ENCODE assay signal across 22 cellular contexts in genomic region chr11:132704796-132705375, GRCh38.
DNase-seq lines count a peak whose midpoint lies in the region; ATAC-seq and TF ChIP-seq lines count a peak whose summit lies in the region.
"Had no signal": no experiment of that assay in that cellular context is flagged by ENCODE, and none has a peak within 500 bp of the region (broad histone marks: within the 10 kb centered on the region; RNA-seq: fewer than 3 reads in every experiment).

No MANE protein-coding gene starts in this region.

- no peaks in the 10 kb centered on the region for H3K36me3 Mint-ChIP-seq in stimulated activated effector memory CD8-positive, alpha-beta T cell treated with anti-CD3 and anti-CD28 coated beads, Interleukin-12 subunit alpha, Interleukin-12 subunit beta, amount 100 ng/mL, for 72 hours
- H3K36me3 Mint-ChIP-seq: CD4-positive, CD25-positive, alpha-beta regulatory T cell had no signal

- H3K9me3 ChIP-seq in stomach = peaks cover 0 to 33% (median 8%) of the 10 kb centered on the region in 4 donors

- no peak for TF ChIP-seq EP300 in stomach (IDR thresholded peaks at IDR 0.05)

- H3K4me3 ChIP-seq in LNCaP clone FGC (ENCODE audit: low read depth, low read length) = no peak overlapping the region
- no peak overlapping the region for H3K4me3 ChIP-seq in stomach
- H3K4me3 ChIP-seq in H7 (ENCODE audit: insufficient read depth, low read depth, low read length) = no peak overlapping the region
- H3K4me3 ChIP-seq: heart right ventricle, left ventricle myocardium inferior, smooth muscle cell had no signal

- DNase-seq in LNCaP clone FGC (ENCODE audit: low read depth) = peak; percentile 64
- DNase-seq in NCI-H774 (lab: John Stamatoyannopoulos, UW) = peak; percentile 39
- peak; percentile 65 for DNase-seq in left lobe of liver (ENCODE audit: low spot score)
- peak; percentile 32 for DNase-seq in stomach
- DNase-seq in H7 = no peak
- DNase-seq in LoVo (ENCODE audit: low spot score) = no peak
- DNase-seq in stimulated activated effector memory CD8-positive, alpha-beta T cell treated with anti-CD3 and anti-CD28 coated beads, Interleukin-12 subunit alpha, Interleukin-12 subunit beta, amount 100 ng/mL, for 72 hours (ENCODE audit: low spot score in 2 of 2) = no peak
- DNase-seq: activated CD4-positive, alpha-beta T cell treated with anti-CD3 and anti-CD28 coated beads for 4 hours; activated CD8-positive, alpha-beta memory T cell treated with anti-CD3 and anti-CD28 coated beads for 24 hours; activated effector memory CD4-positive, alpha-beta T cell treated with Interleukin-2 at 50 U/mL for 16 hours; activated naive CD8-positive, alpha-beta T cell treated with anti-CD3 and anti-CD28 coated beads for 36 hours; aorta; CD4-positive, CD25-positive, alpha-beta regulatory T cell; effector memory CD4-positive, alpha-beta T cell; heart right ventricle; left ventricle myocardium inferior; occipital lobe; PC-3; stimulated activated CD4-positive, alpha-beta T cell treated with anti-CD3 and anti-CD28 coated beads, Interleukin-1b, Interleukin-23, amount 100 ng/mL, for 48 hours; substantia nigra had no signal

- WGBS in stomach, 5 donors = 26 to 42% (median 34%) methylated on average over 5 of the region's 5 CpGs

- no peaks in the 10 kb centered on the region for H3K4me1 Mint-ChIP-seq in stimulated activated effector memory CD8-positive, alpha-beta T cell treated with anti-CD3 and anti-CD28 coated beads, Interleukin-12 subunit alpha, Interleukin-12 subunit beta, amount 100 ng/mL, for 72 hours
- H3K4me1 Mint-ChIP-seq: activated naive CD8-positive, alpha-beta T cell treated with anti-CD3 and anti-CD28 coated beads for 36 hours; CD4-positive, CD25-positive, alpha-beta regulatory T cell had no signal

- H3K27ac ChIP-seq in stomach = peak overlapping the region in 1 of 5 donors; percentile 65
- H3K27ac ChIP-seq: heart right ventricle, left ventricle myocardium inferior had no signal

- H3K27me3 ChIP-seq in stomach = no peaks in the 10 kb centered on the region
- no peaks in the 10 kb centered on the region for H3K27me3 ChIP-seq in H7 (ENCODE audit: control insufficient read depth, insufficient read depth, low read length)
- H3K27me3 ChIP-seq: heart right ventricle had no signal

- intact Hi-C loops in stomach (cut with DNase I; ENCODE audit: low total_unique reads) = no loop called here

- TF ChIP-seq CTCF in LNCaP clone FGC (IDR thresholded peaks at IDR 0.05; ENCODE audit: control insufficient read depth, extremely low read depth, insufficient read depth) (no peak), stomach (IDR thresholded peaks at IDR 0.05) (no peak)

- no peak overlapping the region for H3K4me3 Mint-ChIP-seq in stimulated activated effector memory CD8-positive, alpha-beta T cell treated with anti-CD3 and anti-CD28 coated beads, Interleukin-12 subunit alpha, Interleukin-12 subunit beta, amount 100 ng/mL, for 72 hours
- H3K4me3 Mint-ChIP-seq: activated naive CD8-positive, alpha-beta T cell treated with anti-CD3 and anti-CD28 coated beads for 36 hours; CD4-positive, CD25-positive, alpha-beta regulatory T cell had no signal

- no peak for TF ChIP-seq POLR2A in stomach (IDR thresholded peaks at IDR 0.05)

- H3K36me3 ChIP-seq in stomach (no peaks in the 10 kb centered on the region), H7 (replicated peaks; ENCODE audit: control insufficient read depth, insufficient read depth, low read length) (no peaks in the 10 kb centered on the region)
- H3K36me3 ChIP-seq: heart right ventricle, left ventricle myocardium inferior had no signal

- H3K4me1 ChIP-seq in stomach = peaks cover 0 to 8% (median 2%) of the 10 kb centered on the region in 4 donors
- H3K4me1 ChIP-seq: heart right ventricle, left ventricle myocardium inferior had no signal

- ATAC-seq in left lobe of liver = peak; percentile 93
- no peak for ATAC-seq in stimulated activated effector memory CD8-positive, alpha-beta T cell treated with anti-CD3 and anti-CD28 coated beads, Interleukin-12 subunit alpha, Interleukin-12 subunit beta, amount 100 ng/mL, for 72 hours
- ATAC-seq: heart right ventricle, PC-3, Right ventricle myocardium inferior had no signal

- H3K9me3 Mint-ChIP-seq in stimulated activated effector memory CD8-positive, alpha-beta T cell treated with anti-CD3 and anti-CD28 coated beads, Interleukin-12 subunit alpha, Interleukin-12 subunit beta, amount 100 ng/mL, for 72 hours = peaks cover 15% of the 10 kb centered on the region

- no peak overlapping the region for H3K27ac Mint-ChIP-seq in stimulated activated effector memory CD8-positive, alpha-beta T cell treated with anti-CD3 and anti-CD28 coated beads, Interleukin-12 subunit alpha, Interleukin-12 subunit beta, amount 100 ng/mL, for 72 hours
- H3K27ac Mint-ChIP-seq: activated naive CD8-positive, alpha-beta T cell treated with anti-CD3 and anti-CD28 coated beads for 36 hours; CD4-positive, CD25-positive, alpha-beta regulatory T cell had no signal

Comparison
In these comparisons a context has a peak if more than half of its experiments do, and no peak if none do; other contexts are left out.
1. DNase-seq: peak in LNCaP clone FGC (single experiment), NCI-H774 (single experiment), left lobe of liver (single experiment) and stomach (single experiment); none in H7 (single experiment), LoVo (single experiment) and stimulated activated effector memory CD8-positive, alpha-beta T cell treated with anti-CD3 and anti-CD28 coated beads, Interleukin-12 subunit alpha, Interleukin-12 subunit beta, amount 100 ng/mL, for 72 hours (0 of 2).